ENCODE assay signal across 1 cellular context in genomic region chr12:133203344-133204263, GRCh38.
A peak's percentile ranks its signal among the peaks of the same experiment; 100 is the strongest.
TF ChIP-seq lines count a peak whose summit lies in the region.

No MANE protein-coding gene starts in this region.

TF ChIP-seq in H1, 55 proteins besides CTCF, POLR2A, EP300 and RAD21:
- TF ChIP-seq SIX5 (IDR thresholded peaks at IDR 0.05; ENCODE audit: low read depth, low read length) (no peak), ZNF274 (IDR thresholded peaks at IDR 0.05; ENCODE audit: borderline replicate concordance, extremely low read depth, low read length) (peak; percentile 97), CBX5 (IDR thresholded peaks at IDR 0.05; ENCODE audit: low read depth, low read length) (peak; percentile 18; the same call in 1 of the 2 replicates)
